In the genomic region with DNA sequence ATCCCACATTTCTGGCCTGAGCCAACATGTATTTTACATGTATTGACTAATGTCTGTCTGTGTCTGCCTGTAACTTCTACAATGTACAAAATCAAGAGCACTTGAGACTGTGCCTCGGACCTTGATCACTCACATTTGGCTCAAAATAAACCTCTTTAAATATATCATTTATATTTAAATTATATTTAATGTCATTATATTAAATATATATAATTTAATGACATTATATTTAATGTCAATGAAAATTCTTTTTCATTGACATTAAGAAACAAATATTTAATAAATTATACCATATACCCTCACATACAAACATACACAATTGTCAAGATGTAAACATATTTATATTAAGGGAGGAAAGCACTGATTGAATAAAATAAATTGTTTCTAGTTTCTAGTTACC, we compare ENCODE assay signal across 18 cellular contexts.
DNase-seq lines count a peak whose midpoint lies in the region; FAIRE-seq and TF ChIP-seq lines count a peak whose summit lies in the region.
"Had no signal": no experiment of that assay in that cellular context is flagged by ENCODE, and none has a peak within 500 bp of the region (broad histone marks: within the 10 kb centered on the region; RNA-seq: fewer than 3 reads in every experiment).

No MANE protein-coding gene starts in this region.

- H3K27ac ChIP-seq in small intestine (ENCODE audit: low read depth in 1 of 2, low read length in 1 of 2) (no peak overlapping the region), esophagus squamous epithelium (no peak overlapping the region)
- H3K27ac ChIP-seq: GM23248 had no signal

- no peaks in the 10 kb centered on the region for H3K36me3 Mint-ChIP-seq in activated naive CD8-positive, alpha-beta T cell treated with anti-CD3 and anti-CD28 coated beads for 36 hours
- H3K36me3 Mint-ChIP-seq: CD4-positive, alpha-beta memory T cell had no signal

- H3K36me3 ChIP-seq in small intestine (ENCODE audit: control insufficient read depth in 2 of 2, insufficient read depth in 2 of 2, low read length in 2 of 2) = no peaks in the 10 kb centered on the region
- no peaks in the 10 kb centered on the region for H3K36me3 ChIP-seq in esophagus squamous epithelium

- H3K4me1 ChIP-seq in small intestine (ENCODE audit: control insufficient read depth in 2 of 2, insufficient read depth in 1 of 2, low read depth in 1 of 2, low read length in 1 of 2) (no peaks in the 10 kb centered on the region), esophagus squamous epithelium (no peaks in the 10 kb centered on the region)

- DNase-seq in frontal cortex (ENCODE audit: low spot score in 2 of 2) (no peak), small intestine (no peak), hepatic stellate cell (ENCODE audit: low spot score) (no peak), esophagus squamous epithelium (lab: John Stamatoyannopoulos, UW) (no peak)
- DNase-seq in activated naive CD8-positive, alpha-beta T cell treated with anti-CD3 and anti-CD28 coated beads for 36 hours = no peak
- DNase-seq: 8988T; C1 segment of cervical spinal cord; Calu3; CD4-positive, alpha-beta memory T cell; COR-L47; DMS53; DMS79 treated with DMSO at 0.1 percent for 48 hours; GM23248; H9 had no signal

- H3K9me3 ChIP-seq in small intestine (ENCODE audit: control insufficient read depth, low read depth) (no peaks in the 10 kb centered on the region), esophagus squamous epithelium (no peaks in the 10 kb centered on the region)

- TF ChIP-seq POLR2A in esophagus squamous epithelium (IDR thresholded peaks at IDR 0.05) = no peak

- WGBS in small intestine, 3 donors = 65 to 84% (median 72%) methylated on average over 1 of the region's 1 CpG
- WGBS in esophagus squamous epithelium, 2 donors = 52 to 58% methylated on average over 1 of the region's 1 CpG

- TF ChIP-seq CTCF in esophagus squamous epithelium (IDR thresholded peaks at IDR 0.05) = no peak

- no peaks in the 10 kb centered on the region for H3K4me1 Mint-ChIP-seq in activated naive CD8-positive, alpha-beta T cell treated with anti-CD3 and anti-CD28 coated beads for 36 hours
- H3K4me1 Mint-ChIP-seq: CD4-positive, alpha-beta memory T cell; H9 had no signal

- H3K27me3 ChIP-seq in small intestine (ENCODE audit: control insufficient read depth in 2 of 2, insufficient read depth in 2 of 2, low read length in 2 of 2) (no peaks in the 10 kb centered on the region), esophagus squamous epithelium (no peaks in the 10 kb centered on the region)

- peaks cover under 1% of the 10 kb centered on the region for H3K9me3 Mint-ChIP-seq in activated naive CD8-positive, alpha-beta T cell treated with anti-CD3 and anti-CD28 coated beads for 36 hours

- H3K27ac Mint-ChIP-seq in activated naive CD8-positive, alpha-beta T cell treated with anti-CD3 and anti-CD28 coated beads for 36 hours = no peak overlapping the region
- H3K27ac Mint-ChIP-seq: CD4-positive, alpha-beta memory T cell; H9 had no signal

- FAIRE-seq in G401.6 (lab: Jason Lieb, UNC) (peak; percentile 11), colon (lab: Jason Lieb, UNC) (peak; percentile 68), frontal cortex (lab: Jason Lieb, UNC) (peak; percentile 60), small intestine (lab: Jason Lieb, UNC) (peak; percentile 55)
- FAIRE-seq: GM12892, H1 had no signal

- H3K4me3 ChIP-seq in small intestine (ENCODE audit: low read depth in 1 of 2, low read length in 2 of 2) (no peak overlapping the region), esophagus squamous epithelium (no peak overlapping the region)
- H3K4me3 ChIP-seq: GM23248 had no signal

- no peak overlapping the region for H3K4me3 Mint-ChIP-seq in activated naive CD8-positive, alpha-beta T cell treated with anti-CD3 and anti-CD28 coated beads for 36 hours
- H3K4me3 Mint-ChIP-seq: CD4-positive, alpha-beta memory T cell; H9 had no signal

- H3K27me3 Mint-ChIP-seq in activated naive CD8-positive, alpha-beta T cell treated with anti-CD3 and anti-CD28 coated beads for 36 hours = no peaks in the 10 kb centered on the region
- H3K27me3 Mint-ChIP-seq: CD4-positive, alpha-beta memory T cell had no signal

- intact Hi-C loops in esophagus squamous epithelium (cut with DNase I) = no loop called here
